7 cellular contexts compared by ENCODE assay signal in genomic region chr17:82648761-82649474, GRCh38. TPM values are rescaled to one million over a fixed set of nuclear protein-coding genes. Genes with fewer than 3 reads are reported as not detected.
DNase-seq lines count a peak whose midpoint lies in the region; ATAC-seq and TF ChIP-seq lines count a peak whose summit lies in the region.

No MANE protein-coding gene starts in this region.

- H3K4me1 ChIP-seq in parathyroid adenoma: peaks cover 10% of the 10 kb centered on the region

- POLR2A ChIA-PET in activated CD8-positive, alpha-beta T cell treated with anti-CD3 and anti-CD28 coated beads, Interleukin-2, amount 10 ng/mL, durations not matched to agents 7 days and 5 days (lab: Charles Lee): no interaction called here

- H2AFZ ChIP-seq in parathyroid adenoma: peak overlapping the region; percentile 86

- DNase-seq in EL (peak; percentile 34), germinal center (ENCODE audit: low spot score) (peak; percentile 72)
- DNase-seq in Jurkat, Clone E6-1 (ENCODE audit: low read depth, low spot score): peak; percentile 18
- DNase-seq in activated CD8-positive, alpha-beta T cell treated with anti-CD3 and anti-CD28 coated beads, Interleukin-2, amount 10 ng/mL, durations not matched to agents 7 days and 5 days: peak; percentile 50

- H3K4me3 ChIP-seq in Jurkat, Clone E6-1 (ENCODE audit: low read length): peak overlapping the region; percentile 53
- no peak overlapping the region for H3K4me3 ChIP-seq in parathyroid adenoma (ENCODE audit: low read depth, low read length)

- TF ChIP-seq CTCF in parathyroid adenoma (IDR thresholded peaks at IDR 0.05): no peak

- H3K9ac ChIP-seq in parathyroid adenoma: no peak overlapping the region

- H3K4me3 Mint-ChIP-seq in activated CD8-positive, alpha-beta T cell treated with anti-CD3 and anti-CD28 coated beads, Interleukin-2, amount 10 ng/mL, durations not matched to agents 7 days and 5 days: peak overlapping the region; percentile 64

- H3K27ac ChIP-seq in parathyroid adenoma: peak overlapping the region; percentile 44

- H3K27me3 ChIP-seq in parathyroid adenoma (ENCODE audit: control insufficient read depth, insufficient read depth, low read length): no peaks in the 10 kb centered on the region

- H3K36me3 ChIP-seq in parathyroid adenoma (ENCODE audit: control insufficient read depth, insufficient read depth, low read length): no peaks in the 10 kb centered on the region

- ATAC-seq in activated CD8-positive, alpha-beta T cell treated with anti-CD3 and anti-CD28 coated beads, Interleukin-2, amount 10 ng/mL, durations not matched to agents 7 days and 5 days: peak; percentile 37
- ATAC-seq in GM21367 (IDR thresholded peaks at IDR 0.05; ENCODE audit: unreplicated experiment) (no peak), GM21515 (IDR thresholded peaks at IDR 0.05; ENCODE audit: unreplicated experiment) (no peak)

- H3K4me2 ChIP-seq in parathyroid adenoma (ENCODE audit: low read length): peak overlapping the region; percentile 56

- no peaks in the 10 kb centered on the region for H3K27me3 Mint-ChIP-seq in activated CD8-positive, alpha-beta T cell treated with anti-CD3 and anti-CD28 coated beads, Interleukin-2, amount 10 ng/mL, durations not matched to agents 7 days and 5 days (ENCODE audit: low read depth)

- CTCF ChIA-PET in activated CD8-positive, alpha-beta T cell treated with anti-CD3 and anti-CD28 coated beads, Interleukin-2, amount 10 ng/mL, durations not matched to agents 7 days and 5 days (lab: Charles Lee): no interaction called here

- peaks cover 24% of the 10 kb centered on the region for H3K79me2 ChIP-seq in parathyroid adenoma

- peaks cover 10% of the 10 kb centered on the region for H3K36me3 Mint-ChIP-seq in activated CD8-positive, alpha-beta T cell treated with anti-CD3 and anti-CD28 coated beads, Interleukin-2, amount 10 ng/mL, durations not matched to agents 7 days and 5 days (ENCODE audit: low read depth)

- no peaks in the 10 kb centered on the region for H3K9me3 Mint-ChIP-seq in activated CD8-positive, alpha-beta T cell treated with anti-CD3 and anti-CD28 coated beads, Interleukin-2, amount 10 ng/mL, durations not matched to agents 7 days and 5 days (ENCODE audit: insufficient read depth)

- peaks cover 24% of the 10 kb centered on the region for H3K4me1 Mint-ChIP-seq in activated CD8-positive, alpha-beta T cell treated with anti-CD3 and anti-CD28 coated beads, Interleukin-2, amount 10 ng/mL, durations not matched to agents 7 days and 5 days (ENCODE audit: low read depth)

- no peaks in the 10 kb centered on the region for H3K9me3 ChIP-seq in parathyroid adenoma (ENCODE audit: control insufficient read depth, low read length)

- peak overlapping the region; percentile 75 for H3K27ac Mint-ChIP-seq in activated CD8-positive, alpha-beta T cell treated with anti-CD3 and anti-CD28 coated beads, Interleukin-2, amount 10 ng/mL, durations not matched to agents 7 days and 5 days

RNA-seq across cellular contexts. Expression of gene WDR45B, which starts 0.7 kb away (rescaled TPM):
- 50.9 TPM for polyA plus RNA-seq in Jurkat, Clone E6-1 (2012; ENCODE audit: insufficient read depth, insufficient read length)
- 10 to 100 TPM; 38.2 to 40.2 TPM for total RNA-seq in activated CD8-positive, alpha-beta T cell treated with anti-CD3 and anti-CD28 coated beads, Interleukin-2, amount 10 ng/mL, durations not matched to agents 7 days and 5 days

RNA-seq across cellular contexts. Expression of gene RAB40B, which starts 49.6 kb away (rescaled TPM):
- 8.8 TPM for polyA plus RNA-seq in Jurkat, Clone E6-1 (2012; ENCODE audit: insufficient read depth, insufficient read length)
- total RNA-seq in activated CD8-positive, alpha-beta T cell treated with anti-CD3 and anti-CD28 coated beads, Interleukin-2, amount 10 ng/mL, durations not matched to agents 7 days and 5 days: 1 to 10 TPM; 1.3 to 2.2 TPM

Comparison
In these comparisons a context has a peak if more than half of its experiments do, and no peak if none do; other contexts are left out.
1. DNase-seq: peak in every context shown above with its lines; median percentile 72 in germinal center; 50 in activated CD8-positive, alpha-beta T cell treated with anti-CD3 and anti-CD28 coated beads, Interleukin-2, amount 10 ng/mL, durations not matched to agents 7 days and 5 days; 34 in EL; 18 in Jurkat, Clone E6-1.